Comparison of ENCODE assay signal across 14 cellular contexts in genomic region chr3:44000586-44000985, GRCh38.
DNase-seq lines count a peak whose midpoint lies in the region; ATAC-seq, FAIRE-seq and TF ChIP-seq lines count a peak whose summit lies in the region.
"Had no signal": no experiment of that assay in that cellular context is flagged by ENCODE, and none has a peak within 500 bp of the region (broad histone marks: within the 10 kb centered on the region; RNA-seq: fewer than 3 reads in every experiment).

No MANE protein-coding gene starts in this region.

- CTCF ChIA-PET in WTC11 (lab: Charles Lee) = no interaction called here

- ATAC-seq in WTC11 = no peak
- ATAC-seq in stimulated activated effector memory CD8-positive, alpha-beta T cell treated with anti-CD3 and anti-CD28 coated beads, Interleukin-12 subunit alpha, Interleukin-12 subunit beta, amount 100 ng/mL, for 72 hours = no peak
- ATAC-seq in GM18873 (IDR thresholded peaks at IDR 0.05; ENCODE audit: low FRiP score, unreplicated experiment) = no peak
- ATAC-seq: body of pancreas, pancreas had no signal

- H3K4me1 Mint-ChIP-seq in WTC11 = peaks cover 38% of the 10 kb centered on the region
- H3K4me1 Mint-ChIP-seq in stimulated activated effector memory CD8-positive, alpha-beta T cell treated with anti-CD3 and anti-CD28 coated beads, Interleukin-12 subunit alpha, Interleukin-12 subunit beta, amount 100 ng/mL, for 72 hours = peaks cover 28% of the 10 kb centered on the region

- POLR2A ChIA-PET in WTC11 (lab: Charles Lee) = no interaction called here

- H3K36me3 Mint-ChIP-seq in WTC11 = no peaks in the 10 kb centered on the region; the same call in 1 of the 2 replicates
- H3K36me3 Mint-ChIP-seq in stimulated activated effector memory CD8-positive, alpha-beta T cell treated with anti-CD3 and anti-CD28 coated beads, Interleukin-12 subunit alpha, Interleukin-12 subunit beta, amount 100 ng/mL, for 72 hours = no peaks in the 10 kb centered on the region

- DNase-seq in AG09309 (ENCODE audit: low read depth) (peak; percentile 18), H54 (ENCODE audit: insufficient read length, low spot score) (peak; percentile 33), WTC11 (ENCODE audit: low spot score) (no peak), kidney tubule cell (ENCODE audit: low spot score) (peak; percentile 52), NCI-H1105 treated with DMSO at 0.1 percent for 48 hours (lab: John Stamatoyannopoulos, UW) (no peak), cerebellar cortex (ENCODE audit: low spot score) (no peak)
- DNase-seq in stimulated activated effector memory CD8-positive, alpha-beta T cell treated with anti-CD3 and anti-CD28 coated beads, Interleukin-12 subunit alpha, Interleukin-12 subunit beta, amount 100 ng/mL, for 72 hours (ENCODE audit: low spot score in 2 of 2) = no peak
- DNase-seq: body of pancreas, KG1, left ventricle myocardium inferior, NCI-H446, pancreas had no signal

- H3K27me3 Mint-ChIP-seq in WTC11 (ENCODE audit: low read depth) = peaks cover 57% of the 10 kb centered on the region

- 0 out of 2 replicates have a peak overlapping the region, but pooled peaks have one; percentile 3 for H3K4me3 ChIP-seq in AG09309 (ENCODE audit: control insufficient read depth, low read depth, low read length)
- H3K4me3 ChIP-seq: body of pancreas, left ventricle myocardium inferior, pancreas, SJSA1 had no signal

- H3K4me3 Mint-ChIP-seq in WTC11 = 0 out of 2 replicates have a peak overlapping the region, but pooled peaks have one; percentile 7
- H3K4me3 Mint-ChIP-seq in stimulated activated effector memory CD8-positive, alpha-beta T cell treated with anti-CD3 and anti-CD28 coated beads, Interleukin-12 subunit alpha, Interleukin-12 subunit beta, amount 100 ng/mL, for 72 hours = no peak overlapping the region

- no peak for FAIRE-seq in H54 (lab: Jason Lieb, UNC)
- FAIRE-seq: pancreas had no signal

- no peak for TF ChIP-seq POLR2A in H54 (IDR thresholded peaks at IDR 0.05; ENCODE audit: low read depth, low read length)

- no peak overlapping the region for H3K27ac Mint-ChIP-seq in WTC11
- no peak overlapping the region for H3K27ac Mint-ChIP-seq in stimulated activated effector memory CD8-positive, alpha-beta T cell treated with anti-CD3 and anti-CD28 coated beads, Interleukin-12 subunit alpha, Interleukin-12 subunit beta, amount 100 ng/mL, for 72 hours

- no peak for TF ChIP-seq CTCF in AG09309 (IDR thresholded peaks at IDR 0.05; ENCODE audit: control insufficient read depth, insufficient read depth, low read depth, low read length, missing control alignments)
- TF ChIP-seq CTCF in WTC11 (IDR thresholded peaks at IDR 0.05) = no peak

- no peaks in the 10 kb centered on the region for H3K9me3 Mint-ChIP-seq in WTC11
- no peaks in the 10 kb centered on the region for H3K9me3 Mint-ChIP-seq in stimulated activated effector memory CD8-positive, alpha-beta T cell treated with anti-CD3 and anti-CD28 coated beads, Interleukin-12 subunit alpha, Interleukin-12 subunit beta, amount 100 ng/mL, for 72 hours

TF ChIP-seq in WTC11, 78 proteins besides CTCF, POLR2A, EP300 and RAD21:
- no peak for TF ChIP-seq ATF2 (CRISPR knock-in tag; IDR thresholded peaks at IDR 0.05; ENCODE audit: borderline replicate concordance, low read depth)
- no peak for TF ChIP-seq ZBTB43 (CRISPR knock-in tag; IDR thresholded peaks at IDR 0.05)
- no peak for TF ChIP-seq ZNF423 (CRISPR knock-in tag; IDR thresholded peaks at IDR 0.05)
- TF ChIP-seq SMAD3 (CRISPR knock-in tag; IDR thresholded peaks at IDR 0.05; ENCODE audit: borderline replicate concordance) = no peak
- TF ChIP-seq SOX15 (CRISPR knock-in tag; IDR thresholded peaks at IDR 0.05) = no peak

Comparison
In these comparisons a context has a peak if more than half of its experiments do, and no peak if none do; other contexts are left out.
1. DNase-seq: peak in AG09309 (single experiment), H54 (single experiment) and kidney tubule cell (single experiment); none in WTC11 (single experiment), stimulated activated effector memory CD8-positive, alpha-beta T cell treated with anti-CD3 and anti-CD28 coated beads, Interleukin-12 subunit alpha, Interleukin-12 subunit beta, amount 100 ng/mL, for 72 hours (0 of 2), NCI-H1105 treated with DMSO at 0.1 percent for 48 hours (single experiment) and cerebellar cortex (single experiment).